ENCODE assay signal across 19 cellular contexts in the genomic region with DNA sequence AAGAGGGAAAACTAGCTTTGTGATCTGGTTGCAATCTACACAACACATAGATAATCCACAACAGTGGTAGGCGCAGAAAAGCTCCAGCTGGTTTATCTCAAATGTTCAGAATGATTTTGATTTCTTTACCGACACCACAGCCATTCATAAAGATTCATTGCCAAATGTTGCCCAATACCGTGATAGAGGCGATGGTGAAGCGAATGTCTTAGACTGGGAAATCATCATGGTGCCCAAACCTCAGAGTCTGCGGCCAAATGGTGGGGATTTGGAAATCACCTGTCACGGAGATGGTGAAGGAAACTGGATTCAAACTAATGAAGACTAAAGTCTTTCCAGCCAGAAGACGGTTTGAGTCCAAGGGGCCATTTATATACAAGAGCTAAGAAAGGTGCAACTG.
"Had no signal": no experiment of that assay in that cellular context is flagged by ENCODE, and none has a peak within 500 bp of the region (broad histone marks: within the 10 kb centered on the region; RNA-seq: fewer than 3 reads in every experiment).

No MANE protein-coding gene starts in this region.

- H3K36me3 Mint-ChIP-seq: naive thymus-derived CD4-positive, alpha-beta T cell had no signal

- H3K9me3 Mint-ChIP-seq: activated B cell treated with CpG ODN at 0.5 μM for 24 hours had no signal

- H3K27ac ChIP-seq: epithelial cell of prostate, gastrocnemius medialis, lower lobe of right lung, sigmoid colon, thoracic aorta, vagina had no signal

- DNase-seq: activated B cell treated with CpG ODN at 0.5 μM for 24 hours; activated CD4-positive, alpha-beta T cell treated with anti-CD3 and anti-CD28 coated beads, Interleukin-2, amount 10 ng/mL, durations not matched to agents 7 days and 5 days; activated CD8-positive, alpha-beta memory T cell treated with anti-CD3 and anti-CD28 coated beads for 24 hours; activated naive CD4-positive, alpha-beta T cell treated with Interleukin-2 at 50 U/mL for 16 hours; activated naive CD8-positive, alpha-beta T cell treated with anti-CD3 and anti-CD28 coated beads, Interleukin-2, amount 50 U/mL, for 24 hours; effector memory CD8-positive, alpha-beta T cell; gastrocnemius medialis; kidney glomerular epithelial cell; lower lobe of right lung; naive thymus-derived CD4-positive, alpha-beta T cell; sigmoid colon; stimulated activated CD4-positive, alpha-beta T cell treated with anti-CD3 and anti-CD28 coated beads, Interleukin-12 subunit alpha, Interleukin-12 subunit beta, amount 100 ng/mL, for 4 hours; stimulated activated CD4-positive, alpha-beta T cell treated with anti-CD3 and anti-CD28 coated beads, Interleukin-4, amount 100 ng/mL, for 1 hour; stimulated activated CD8-positive, alpha-beta memory T cell treated with anti-CD3 and anti-CD28 coated beads, Interleukin-4, amount 100 ng/mL, for 48 hours; stimulated activated naive CD8-positive, alpha-beta T cell treated with anti-CD3 and anti-CD28 coated beads, Interleukin-15, Interleukin-2, amounts not matched to agents 100 U/mL and 50 U/mL, for 24 hours; T-helper 17 cell had no signal

- ATAC-seq: activated naive CD8-positive, alpha-beta T cell treated with anti-CD3 and anti-CD28 coated beads, Interleukin-2, amount 50 U/mL, for 24 hours; effector memory CD8-positive, alpha-beta T cell; gastrocnemius medialis; lower lobe of right lung; naive thymus-derived CD4-positive, alpha-beta T cell; stimulated activated naive CD8-positive, alpha-beta T cell treated with anti-CD3 and anti-CD28 coated beads, Interleukin-15, Interleukin-2, amounts not matched to agents 100 U/mL and 50 U/mL, for 24 hours; T-helper 17 cell had no signal

- H3K27ac Mint-ChIP-seq: activated B cell treated with CpG ODN at 0.5 μM for 24 hours; activated CD4-positive, alpha-beta T cell treated with anti-CD3 and anti-CD28 coated beads, Interleukin-2, amount 10 ng/mL, durations not matched to agents 7 days and 5 days; activated naive CD8-positive, alpha-beta T cell treated with anti-CD3 and anti-CD28 coated beads, Interleukin-2, amount 50 U/mL, for 24 hours; effector memory CD8-positive, alpha-beta T cell; naive thymus-derived CD4-positive, alpha-beta T cell; T-helper 17 cell had no signal

- H3K4me3 Mint-ChIP-seq: activated B cell treated with CpG ODN at 0.5 μM for 24 hours; activated CD4-positive, alpha-beta T cell treated with anti-CD3 and anti-CD28 coated beads, Interleukin-2, amount 10 ng/mL, durations not matched to agents 7 days and 5 days; activated naive CD8-positive, alpha-beta T cell treated with anti-CD3 and anti-CD28 coated beads, Interleukin-2, amount 50 U/mL, for 24 hours had no signal
